1 cellular context compared by ENCODE assay signal in the genomic region with DNA sequence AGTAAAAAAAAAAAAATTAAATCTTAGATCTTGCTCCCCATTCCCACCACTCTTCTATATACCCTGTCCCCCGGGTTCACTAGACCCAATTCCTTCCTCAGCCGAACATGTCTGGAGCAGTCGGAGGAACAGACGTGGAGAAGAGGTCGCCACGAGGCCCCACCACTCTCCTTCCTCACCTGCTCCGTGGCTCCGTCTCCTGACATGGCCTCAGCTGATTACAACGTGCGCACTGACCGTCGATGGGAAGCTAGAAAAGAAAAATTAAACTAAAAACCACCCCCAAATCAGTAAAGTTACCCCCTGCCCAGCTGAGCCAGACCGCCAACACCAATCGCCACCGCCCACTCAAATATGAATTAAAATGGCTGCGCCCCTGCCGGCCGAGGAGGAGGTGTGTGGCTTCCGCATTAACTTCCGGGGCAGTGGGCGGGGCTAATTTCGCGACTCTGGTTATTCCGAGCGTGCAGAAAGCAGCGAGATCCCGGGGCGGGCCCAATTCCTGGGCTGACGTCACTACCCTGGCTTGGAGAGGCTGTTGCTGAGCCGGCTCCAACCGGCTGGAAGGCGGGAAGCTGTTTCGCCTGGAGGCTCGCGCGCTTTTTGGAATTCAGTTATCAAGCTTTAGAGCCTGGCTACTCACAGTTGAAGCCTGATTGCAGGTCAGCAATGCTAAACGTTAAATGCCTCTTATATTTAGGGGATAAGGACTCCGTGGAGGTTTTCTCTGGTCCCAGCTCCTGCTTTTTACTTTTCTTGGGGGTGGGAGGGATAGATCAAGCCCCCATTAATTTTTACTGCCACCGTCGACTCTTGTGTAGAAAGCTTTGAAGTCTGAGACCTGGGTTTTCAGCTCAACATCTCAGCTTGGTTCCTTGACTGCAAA.
TF ChIP-seq lines count a peak whose summit lies in the region.

A gene (minus strand): TSS at position 361 of the 886 bp plus-strand sequence. CDS start 155 bp downstream, at position 206.

TF ChIP-seq in HepG2, 621 proteins besides CTCF, POLR2A, EP300 and RAD21 (continued from another document):
- TF ChIP-seq HNRNPK (IDR thresholded peaks at IDR 0.05; ENCODE audit: low read depth, low read length, poor library complexity, severe bottlenecking) (no peak), SP4 (CRISPR knock-in tag; IDR thresholded peaks at IDR 0.05) (peak; percentile 92), IKZF1 (IDR thresholded peaks at IDR 0.05) (no peak), ZNF121 (CRISPR knock-in tag; IDR thresholded peaks at IDR 0.05) (no peak), MEIS1 (CRISPR knock-in tag; IDR thresholded peaks at IDR 0.05; ENCODE audit: borderline replicate concordance) (no peak; the same call in 1 of the 2 replicates), NFKB2 (CRISPR knock-in tag; IDR thresholded peaks at IDR 0.05; ENCODE audit: borderline replicate concordance) (peak; percentile 57; the same call in 1 of the 2 replicates), ZNF460 (CRISPR knock-in tag; IDR thresholded peaks at IDR 0.05; ENCODE audit: borderline replicate concordance) (no peak), MED1 (CRISPR knock-in tag; IDR thresholded peaks at IDR 0.05) (peak; percentile 39), IKZF4 (CRISPR knock-in tag; IDR thresholded peaks at IDR 0.05; ENCODE audit: borderline replicate concordance, low read depth, not compliant biosample characterization) (no peak), RARA (CRISPR knock-in tag; IDR thresholded peaks at IDR 0.05) (no peak), MIER3 (CRISPR knock-in tag; IDR thresholded peaks at IDR 0.05; ENCODE audit: borderline replicate concordance) (0 out of 2 replicates have a peak, but pooled peaks have one; percentile 20), ZSCAN31 (CRISPR knock-in tag; IDR thresholded peaks at IDR 0.05; ENCODE audit: low read depth) (peak; percentile 59; the same call in 1 of the 2 replicates), YEATS4 (CRISPR knock-in tag; IDR thresholded peaks at IDR 0.05; ENCODE audit: borderline replicate concordance) (peak; percentile 95), XBP1 (CRISPR knock-in tag; IDR thresholded peaks at IDR 0.05) (no peak), ELF1 (CRISPR knock-in tag; IDR thresholded peaks at IDR 0.05) (peak; percentile 79), MTF2 (CRISPR knock-in tag; IDR thresholded peaks at IDR 0.05; ENCODE audit: borderline replicate concordance) (no peak), CHCHD3 (CRISPR knock-in tag; IDR thresholded peaks at IDR 0.05) (no peak), BRCA1 (CRISPR knock-in tag; IDR thresholded peaks at IDR 0.05) (no peak), POGZ (CRISPR knock-in tag; IDR thresholded peaks at IDR 0.05) (peak; percentile 91), EEA1 (CRISPR knock-in tag; IDR thresholded peaks at IDR 0.05; ENCODE audit: borderline replicate concordance) (no peak), NFATC3 (CRISPR knock-in tag; IDR thresholded peaks at IDR 0.05) (no peak), ZNF333 (CRISPR knock-in tag; IDR thresholded peaks at IDR 0.05; ENCODE audit: borderline replicate concordance) (no peak), MXD4 (CRISPR knock-in tag; IDR thresholded peaks at IDR 0.05) (peak; percentile 62), DPF2 (CRISPR knock-in tag; IDR thresholded peaks at IDR 0.05; ENCODE audit: borderline replicate concordance, low read depth) (no peak)
- TF ChIP-seq, protein P1, sequence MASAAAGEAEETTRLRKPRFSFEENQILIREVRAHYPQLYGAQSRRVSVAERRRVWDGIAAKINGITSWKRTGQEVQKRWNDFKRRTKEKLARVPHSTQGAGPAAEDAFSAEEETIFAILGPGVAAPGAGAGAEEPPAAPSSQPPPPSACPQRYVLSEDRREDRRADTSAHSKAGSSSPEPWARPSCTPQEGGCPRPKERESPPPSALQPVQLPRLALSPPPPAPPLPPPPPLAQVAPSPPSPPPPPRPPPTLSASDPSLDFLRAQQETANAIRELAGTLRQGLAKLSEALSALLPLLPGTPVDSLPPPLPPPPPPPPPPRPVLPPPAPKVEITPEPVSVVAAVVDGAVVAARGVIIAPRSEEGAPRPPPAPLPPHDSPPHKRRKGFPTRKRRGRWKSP (CRISPR knock-in tag; IDR thresholded peaks at IDR 0.05), result peak; percentile 55
- TF ChIP-seq, protein P2, sequence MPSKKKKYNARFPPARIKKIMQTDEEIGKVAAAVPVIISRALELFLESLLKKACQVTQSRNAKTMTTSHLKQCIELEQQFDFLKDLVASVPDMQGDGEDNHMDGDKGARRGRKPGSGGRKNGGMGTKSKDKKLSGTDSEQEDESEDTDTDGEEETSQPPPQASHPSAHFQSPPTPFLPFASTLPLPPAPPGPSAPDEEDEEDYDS (CRISPR knock-in tag; IDR thresholded peaks at IDR 0.05), result peak; percentile 82
- TF ChIP-seq, protein P3, sequence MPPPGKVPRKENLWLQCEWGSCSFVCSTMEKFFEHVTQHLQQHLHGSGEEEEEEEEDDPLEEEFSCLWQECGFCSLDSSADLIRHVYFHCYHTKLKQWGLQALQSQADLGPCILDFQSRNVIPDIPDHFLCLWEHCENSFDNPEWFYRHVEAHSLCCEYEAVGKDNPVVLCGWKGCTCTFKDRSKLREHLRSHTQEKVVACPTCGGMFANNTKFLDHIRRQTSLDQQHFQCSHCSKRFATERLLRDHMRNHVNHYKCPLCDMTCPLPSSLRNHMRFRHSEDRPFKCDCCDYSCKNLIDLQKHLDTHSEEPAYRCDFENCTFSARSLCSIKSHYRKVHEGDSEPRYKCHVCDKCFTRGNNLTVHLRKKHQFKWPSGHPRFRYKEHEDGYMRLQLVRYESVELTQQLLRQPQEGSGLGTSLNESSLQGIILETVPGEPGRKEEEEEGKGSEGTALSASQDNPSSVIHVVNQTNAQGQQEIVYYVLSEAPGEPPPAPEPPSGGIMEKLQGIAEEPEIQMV (CRISPR knock-in tag; IDR thresholded peaks at IDR 0.05; ENCODE audit: low read depth), result no peak; the same call in 1 of the 2 replicates
- TF ChIP-seq, protein P4, sequence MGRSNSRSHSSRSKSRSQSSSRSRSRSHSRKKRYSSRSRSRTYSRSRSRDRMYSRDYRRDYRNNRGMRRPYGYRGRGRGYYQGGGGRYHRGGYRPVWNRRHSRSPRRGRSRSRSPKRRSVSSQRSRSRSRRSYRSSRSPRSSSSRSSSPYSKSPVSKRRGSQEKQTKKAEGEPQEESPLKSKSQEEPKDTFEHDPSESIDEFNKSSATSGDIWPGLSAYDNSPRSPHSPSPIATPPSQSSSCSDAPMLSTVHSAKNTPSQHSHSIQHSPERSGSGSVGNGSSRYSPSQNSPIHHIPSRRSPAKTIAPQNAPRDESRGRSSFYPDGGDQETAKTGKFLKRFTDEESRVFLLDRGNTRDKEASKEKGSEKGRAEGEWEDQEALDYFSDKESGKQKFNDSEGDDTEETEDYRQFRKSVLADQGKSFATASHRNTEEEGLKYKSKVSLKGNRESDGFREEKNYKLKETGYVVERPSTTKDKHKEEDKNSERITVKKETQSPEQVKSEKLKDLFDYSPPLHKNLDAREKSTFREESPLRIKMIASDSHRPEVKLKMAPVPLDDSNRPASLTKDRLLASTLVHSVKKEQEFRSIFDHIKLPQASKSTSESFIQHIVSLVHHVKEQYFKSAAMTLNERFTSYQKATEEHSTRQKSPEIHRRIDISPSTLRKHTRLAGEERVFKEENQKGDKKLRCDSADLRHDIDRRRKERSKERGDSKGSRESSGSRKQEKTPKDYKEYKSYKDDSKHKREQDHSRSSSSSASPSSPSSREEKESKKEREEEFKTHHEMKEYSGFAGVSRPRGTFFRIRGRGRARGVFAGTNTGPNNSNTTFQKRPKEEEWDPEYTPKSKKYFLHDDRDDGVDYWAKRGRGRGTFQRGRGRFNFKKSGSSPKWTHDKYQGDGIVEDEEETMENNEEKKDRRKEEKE (IDR thresholded peaks at IDR 0.05), result no peak
- TF ChIP-seq, protein P5, sequence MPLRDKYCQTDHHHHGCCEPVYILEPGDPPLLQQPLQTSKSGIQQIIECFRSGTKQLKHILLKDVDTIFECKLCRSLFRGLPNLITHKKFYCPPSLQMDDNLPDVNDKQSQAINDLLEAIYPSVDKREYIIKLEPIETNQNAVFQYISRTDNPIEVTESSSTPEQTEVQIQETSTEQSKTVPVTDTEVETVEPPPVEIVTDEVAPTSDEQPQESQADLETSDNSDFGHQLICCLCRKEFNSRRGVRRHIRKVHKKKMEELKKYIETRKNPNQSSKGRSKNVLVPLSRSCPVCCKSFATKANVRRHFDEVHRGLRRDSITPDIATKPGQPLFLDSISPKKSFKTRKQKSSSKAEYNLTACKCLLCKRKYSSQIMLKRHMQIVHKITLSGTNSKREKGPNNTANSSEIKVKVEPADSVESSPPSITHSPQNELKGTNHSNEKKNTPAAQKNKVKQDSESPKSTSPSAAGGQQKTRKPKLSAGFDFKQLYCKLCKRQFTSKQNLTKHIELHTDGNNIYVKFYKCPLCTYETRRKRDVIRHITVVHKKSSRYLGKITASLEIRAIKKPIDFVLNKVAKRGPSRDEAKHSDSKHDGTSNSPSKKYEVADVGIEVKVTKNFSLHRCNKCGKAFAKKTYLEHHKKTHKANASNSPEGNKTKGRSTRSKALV (CRISPR knock-in tag; IDR thresholded peaks at IDR 0.05), result no peak
- TF ChIP-seq, protein P6, sequence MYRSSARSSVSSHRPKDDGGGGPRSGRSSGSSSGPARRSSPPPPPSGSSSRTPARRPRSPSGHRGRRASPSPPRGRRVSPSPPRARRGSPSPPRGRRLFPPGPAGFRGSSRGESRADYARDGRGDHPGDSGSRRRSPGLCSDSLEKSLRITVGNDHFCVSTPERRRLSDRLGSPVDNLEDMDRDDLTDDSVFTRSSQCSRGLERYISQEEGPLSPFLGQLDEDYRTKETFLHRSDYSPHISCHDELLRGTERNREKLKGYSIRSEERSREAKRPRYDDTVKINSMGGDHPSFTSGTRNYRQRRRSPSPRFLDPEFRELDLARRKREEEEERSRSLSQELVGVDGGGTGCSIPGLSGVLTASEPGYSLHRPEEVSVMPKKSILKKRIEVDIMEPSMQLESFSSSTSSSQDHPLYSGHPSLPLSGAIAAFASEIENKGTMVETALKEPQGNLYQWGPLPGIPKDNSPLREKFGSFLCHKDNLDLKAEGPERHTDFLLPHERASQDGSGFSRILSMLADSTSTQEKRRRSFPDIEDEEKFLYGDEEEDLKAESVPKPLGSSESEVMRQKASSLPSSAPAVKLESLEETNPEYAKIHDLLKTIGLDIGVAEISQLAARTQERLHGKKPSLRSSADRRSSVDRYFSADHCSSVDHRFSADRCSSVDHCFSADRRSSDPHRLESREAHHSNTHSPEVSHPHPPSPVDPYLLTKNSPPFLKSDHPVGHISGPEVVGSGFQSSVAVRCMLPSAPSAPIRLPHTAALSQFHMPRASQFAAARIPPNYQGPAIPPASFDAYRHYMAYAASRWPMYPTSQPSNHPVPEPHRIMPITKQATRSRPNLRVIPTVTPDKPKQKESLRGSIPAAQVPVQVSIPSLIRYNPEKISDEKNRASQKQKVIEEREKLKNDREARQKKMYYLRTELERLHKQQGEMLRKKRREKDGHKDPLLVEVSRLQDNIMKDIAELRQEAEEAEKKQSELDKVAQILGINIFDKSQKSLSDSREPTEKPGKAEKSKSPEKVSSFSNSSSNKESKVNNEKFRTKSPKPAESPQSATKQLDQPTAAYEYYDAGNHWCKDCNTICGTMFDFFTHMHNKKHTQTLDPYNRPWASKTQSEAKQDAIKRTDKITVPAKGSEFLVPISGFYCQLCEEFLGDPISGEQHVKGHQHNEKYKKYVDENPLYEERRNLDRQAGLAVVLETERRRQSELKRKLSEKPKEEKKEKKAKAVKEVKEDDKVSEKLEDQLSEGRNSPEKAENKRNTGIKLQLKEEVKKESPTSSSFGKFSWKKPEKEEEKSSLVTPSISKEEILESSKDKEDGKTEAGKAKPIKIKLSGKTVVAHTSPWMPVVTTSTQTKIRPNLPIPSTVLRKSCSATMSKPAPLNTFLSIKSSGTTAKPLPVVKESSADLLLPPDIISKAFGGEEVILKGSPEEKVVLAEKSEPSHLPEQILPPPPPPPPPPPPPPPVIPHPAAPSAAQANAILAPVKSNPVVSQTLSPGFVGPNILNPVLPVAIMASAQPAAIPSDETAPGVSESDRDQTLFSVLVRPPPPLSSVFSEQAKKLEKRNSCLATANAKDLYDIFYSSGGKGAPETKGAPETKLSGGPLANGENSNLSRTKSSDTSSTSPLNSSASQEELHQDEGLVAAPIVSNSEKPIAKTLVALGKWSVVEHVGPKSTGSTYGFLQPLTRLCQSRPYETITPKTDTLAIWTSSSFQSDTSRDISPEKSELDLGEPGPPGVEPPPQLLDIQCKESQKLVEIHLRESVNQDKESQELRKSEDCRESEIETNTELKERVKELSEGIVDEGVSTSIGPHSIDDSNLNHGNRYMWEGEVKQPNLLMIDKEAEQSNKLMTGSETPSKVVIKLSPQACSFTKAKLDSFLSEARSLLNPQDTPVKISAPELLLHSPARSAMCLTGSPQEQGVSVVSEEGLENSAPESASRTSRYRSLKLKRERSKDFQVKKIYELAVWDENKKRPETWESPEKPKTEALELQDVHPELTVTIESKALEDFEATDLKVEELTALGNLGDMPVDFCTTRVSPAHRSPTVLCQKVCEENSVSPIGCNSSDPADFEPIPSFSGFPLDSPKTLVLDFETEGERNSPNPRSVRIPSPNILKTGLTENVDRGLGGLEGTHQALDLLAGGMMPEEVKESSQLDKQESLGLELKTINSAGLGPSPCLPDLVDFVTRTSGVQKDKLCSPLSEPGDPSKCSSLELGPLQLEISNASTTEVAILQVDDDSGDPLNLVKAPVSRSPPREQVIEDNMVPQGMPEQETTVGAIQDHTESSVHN (CRISPR knock-in tag; IDR thresholded peaks at IDR 0.05), result no peak
